In genomic region chr3:190036631-190037030, GRCh38 we compare ENCODE assay signal across 20 cellular contexts.
DNase-seq lines count a peak whose midpoint lies in the region; ATAC-seq and TF ChIP-seq lines count a peak whose summit lies in the region.
"Had no signal": no experiment of that assay in that cellular context is flagged by ENCODE, and none has a peak within 500 bp of the region (broad histone marks: within the 10 kb centered on the region; RNA-seq: fewer than 3 reads in every experiment).

No MANE protein-coding gene starts in this region.

- H4K91ac ChIP-seq in H9 (ENCODE audit: insufficient read length, low read depth, low read length): no peak overlapping the region

- no peak overlapping the region for H3K18ac ChIP-seq in H9 (ENCODE audit: insufficient read length, low read depth, low read length)

- H2BK12ac ChIP-seq in H9 (ENCODE audit: insufficient read length, low read depth, low read length): no peak overlapping the region

- DNase-seq in H9 (no peak), WTC11 (ENCODE audit: low spot score) (no peak), fibroblast of gingiva (ENCODE audit: low read depth) (peak; percentile 80), non-pigmented ciliary epithelial cell (ENCODE audit: low read depth) (peak; percentile 68), natural killer cell (no peak), putamen (ENCODE audit: low spot score) (no peak), NK-92 (lab: John Stamatoyannopoulos, UW; ENCODE audit: unreplicated experiment) (no peak)
- DNase-seq: activated CD4-positive, alpha-beta T cell treated with anti-CD3 and anti-CD28 coated beads for 36 hours; anterior cingulate cortex; CD4-positive, alpha-beta T cell; cortex of kidney; glutamatergic neuron; NCI-H1048; NCI-H748 treated with DMSO at 0.1 percent for 48 hours; pancreas had no signal

- peaks cover 8% of the 10 kb centered on the region; the same call in 1 of the 2 replicates for H3K4me1 ChIP-seq in H9 (ENCODE audit: insufficient read depth, low read length)
- H3K4me1 ChIP-seq: pancreas had no signal

- no peaks in the 10 kb centered on the region for H3K27me3 ChIP-seq in H9 (ENCODE audit: insufficient read depth, low read length)
- H3K27me3 ChIP-seq: pancreas, vagina had no signal

- H2BK5ac ChIP-seq in H9 (ENCODE audit: insufficient read length, low read length): no peak overlapping the region

- H3K56ac ChIP-seq in H9 (ENCODE audit: insufficient read length, low read depth, low read length): no peak overlapping the region

- no peak overlapping the region for H3K23ac ChIP-seq in H9 (ENCODE audit: insufficient read length, low read depth, low read length)

- H3T11ph ChIP-seq in H9 (ENCODE audit: low read length): no peak overlapping the region

- H3K79me1 ChIP-seq in H9 (ENCODE audit: insufficient read depth, low read depth, low read length, poor library complexity, severe bottlenecking): no peaks in the 10 kb centered on the region

- peak overlapping the region in 2 of 3 experiments; percentile 27 to 90; a peak in 4 of 7 replicates for H3K27ac Mint-ChIP-seq in H9
- peak overlapping the region; percentile 86; the same call in 1 of the 2 replicates for H3K27ac Mint-ChIP-seq in WTC11
- no peak overlapping the region for H3K27ac Mint-ChIP-seq in natural killer cell
- H3K27ac Mint-ChIP-seq: activated CD4-positive, alpha-beta T cell treated with anti-CD3 and anti-CD28 coated beads for 36 hours; activated T-helper 2 cell treated with anti-CD3 and anti-CD28 coated beads, Interferon-gamma antibody, Interleukin-2, Interleukin-4, amounts not matched to agents 10 μg/mL and 5 μg/mL and 100 μg/mL, durations not matched to agents 14 hours and 24 hours and 36 hours; CD4-positive, alpha-beta T cell had no signal

- H3K4me2 ChIP-seq in H9 (ENCODE audit: insufficient read depth, insufficient read length, low read length): no peak overlapping the region

- H3K9ac ChIP-seq in H9 (ENCODE audit: extremely low read depth, insufficient read length, low read length): no peak overlapping the region

- no peak overlapping the region for H2AFZ ChIP-seq in H9 (ENCODE audit: low read length)

- H3K36me3 Mint-ChIP-seq in H9 (ENCODE audit: insufficient read depth in 1 of 3, low read depth in 3 of 3): peaks cover 0 to 4% (median 3%) of the 10 kb centered on the region in 3 experiments; a peak in 3 of 7 replicates
- H3K36me3 Mint-ChIP-seq in WTC11: no peaks in the 10 kb centered on the region
- no peaks in the 10 kb centered on the region for H3K36me3 Mint-ChIP-seq in natural killer cell

- no peak overlapping the region for H3K4me3 Mint-ChIP-seq in H9
- H3K4me3 Mint-ChIP-seq in WTC11: no peak overlapping the region
- no peak overlapping the region for H3K4me3 Mint-ChIP-seq in natural killer cell
- H3K4me3 Mint-ChIP-seq: activated CD4-positive, alpha-beta T cell treated with anti-CD3 and anti-CD28 coated beads for 36 hours; CD4-positive, alpha-beta T cell had no signal

- H2BK15ac ChIP-seq in H9 (ENCODE audit: low read depth, low read length): no peak overlapping the region

- no peaks in the 10 kb centered on the region for H3K23me2 ChIP-seq in H9 (ENCODE audit: insufficient read length, low read depth, low read length, poor library complexity, severe bottlenecking)

- H3K4me1 Mint-ChIP-seq in H9 (peaks cover 68 to 69% of the 10 kb centered on the region in 2 experiments), WTC11 (peaks cover 78% of the 10 kb centered on the region), natural killer cell (no peaks in the 10 kb centered on the region)
- H3K4me1 Mint-ChIP-seq: activated CD4-positive, alpha-beta T cell treated with anti-CD3 and anti-CD28 coated beads for 36 hours had no signal

- intact Hi-C loops in natural killer cell (cut with micrococcal nuclease): no loop called here

- H3K4ac ChIP-seq in H9 (ENCODE audit: low read depth, low read length): no peak overlapping the region

- POLR2A ChIA-PET in WTC11 (lab: Charles Lee): no interaction called here

- TF ChIP-seq CTCF in H9 (conservative IDR thresholded peaks at IDR 0.05) (no peak), WTC11 (IDR thresholded peaks at IDR 0.05) (no peak), natural killer cell (IDR thresholded peaks at IDR 0.05) (no peak)

- CTCF ChIA-PET in WTC11 (lab: Charles Lee): no interaction called here

- no peak overlapping the region for H3K14ac ChIP-seq in H9 (ENCODE audit: insufficient read depth, low read length)

- no peak overlapping the region for H3K27ac ChIP-seq in H9 (ENCODE audit: insufficient read length, low read depth, low read length)
- H3K27ac ChIP-seq: pancreas, vagina had no signal

- H4K20me1 ChIP-seq in H9 (ENCODE audit: control insufficient read depth, insufficient read depth, insufficient read length): no peaks in the 10 kb centered on the region

- H2AK5ac ChIP-seq in H9 (ENCODE audit: insufficient read length, low read length): no peak overlapping the region

- ATAC-seq in WTC11: no peak
- no peak for ATAC-seq in GM18873 (IDR thresholded peaks at IDR 0.05; ENCODE audit: low FRiP score, unreplicated experiment)
- no peak for ATAC-seq in natural killer cell
- ATAC-seq: activated CD4-positive, alpha-beta T cell treated with anti-CD3 and anti-CD28 coated beads for 36 hours; K562; pancreas had no signal

- no CpG with 5 or more reads among the region's 2 CpGs for WGBS in H9 (ENCODE audit: extremely low coverage, insufficient read length, low lambda C conversion rate)

- no peaks in the 10 kb centered on the region for H3K79me2 ChIP-seq in H9 (ENCODE audit: insufficient read depth, low read length)

- H2BK20ac ChIP-seq in H9 (ENCODE audit: low read depth, low read length, poor library complexity, severe bottlenecking): no peak overlapping the region

- H3K27me3 Mint-ChIP-seq in H9 (ENCODE audit: low read depth): no peaks in the 10 kb centered on the region
- no peaks in the 10 kb centered on the region for H3K27me3 Mint-ChIP-seq in WTC11 (ENCODE audit: low read depth)
- H3K27me3 Mint-ChIP-seq in natural killer cell (ENCODE audit: low read depth in 2 of 2): no peaks in the 10 kb centered on the region

- H4K5ac ChIP-seq in H9 (ENCODE audit: insufficient read length, low read depth, low read length): no peak overlapping the region

- H4K8ac ChIP-seq in H9 (replicated peaks; ENCODE audit: insufficient read length, low read depth, low read length): no peak overlapping the region

- no peak overlapping the region for H2BK120ac ChIP-seq in H9 (ENCODE audit: low read depth, low read length, poor library complexity, severe bottlenecking)

- H3K9me3 Mint-ChIP-seq in H9 (no peaks in the 10 kb centered on the region; a peak in 1 of 5 replicates), WTC11 (peaks cover 4% of the 10 kb centered on the region; the same call in 1 of the 2 replicates), natural killer cell (peaks cover 0 to 2% of the 10 kb centered on the region in 2 donors)
- H3K9me3 Mint-ChIP-seq: activated T-helper 2 cell treated with anti-CD3 and anti-CD28 coated beads, Interferon-gamma antibody, Interleukin-2, Interleukin-4, amounts not matched to agents 10 μg/mL and 5 μg/mL and 100 μg/mL, durations not matched to agents 14 hours and 24 hours and 36 hours; CD4-positive, alpha-beta T cell had no signal

- H3K9me3 ChIP-seq in H9 (ENCODE audit: control insufficient read depth, low read depth, low read length): no peaks in the 10 kb centered on the region
- H3K9me3 ChIP-seq: HAP-1, pancreas, vagina had no signal

TF ChIP-seq in WTC11, 78 proteins besides CTCF, POLR2A, EP300 and RAD21 (continues in another document):
- TF ChIP-seq, protein P1, sequence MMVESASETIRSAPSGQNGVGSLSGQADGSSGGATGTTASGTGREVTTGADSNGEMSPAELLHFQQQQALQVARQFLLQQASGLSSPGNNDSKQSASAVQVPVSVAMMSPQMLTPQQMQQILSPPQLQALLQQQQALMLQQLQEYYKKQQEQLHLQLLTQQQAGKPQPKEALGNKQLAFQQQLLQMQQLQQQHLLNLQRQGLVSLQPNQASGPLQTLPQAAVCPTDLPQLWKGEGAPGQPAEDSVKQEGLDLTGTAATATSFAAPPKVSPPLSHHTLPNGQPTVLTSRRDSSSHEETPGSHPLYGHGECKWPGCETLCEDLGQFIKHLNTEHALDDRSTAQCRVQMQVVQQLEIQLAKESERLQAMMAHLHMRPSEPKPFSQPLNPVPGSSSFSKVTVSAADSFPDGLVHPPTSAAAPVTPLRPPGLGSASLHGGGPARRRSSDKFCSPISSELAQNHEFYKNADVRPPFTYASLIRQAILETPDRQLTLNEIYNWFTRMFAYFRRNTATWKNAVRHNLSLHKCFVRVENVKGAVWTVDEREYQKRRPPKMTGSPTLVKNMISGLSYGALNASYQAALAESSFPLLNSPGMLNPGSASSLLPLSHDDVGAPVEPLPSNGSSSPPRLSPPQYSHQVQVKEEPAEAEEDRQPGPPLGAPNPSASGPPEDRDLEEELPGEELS (CRISPR knock-in tag; IDR thresholded peaks at IDR 0.05): no peak
- TF ChIP-seq, protein P2, sequence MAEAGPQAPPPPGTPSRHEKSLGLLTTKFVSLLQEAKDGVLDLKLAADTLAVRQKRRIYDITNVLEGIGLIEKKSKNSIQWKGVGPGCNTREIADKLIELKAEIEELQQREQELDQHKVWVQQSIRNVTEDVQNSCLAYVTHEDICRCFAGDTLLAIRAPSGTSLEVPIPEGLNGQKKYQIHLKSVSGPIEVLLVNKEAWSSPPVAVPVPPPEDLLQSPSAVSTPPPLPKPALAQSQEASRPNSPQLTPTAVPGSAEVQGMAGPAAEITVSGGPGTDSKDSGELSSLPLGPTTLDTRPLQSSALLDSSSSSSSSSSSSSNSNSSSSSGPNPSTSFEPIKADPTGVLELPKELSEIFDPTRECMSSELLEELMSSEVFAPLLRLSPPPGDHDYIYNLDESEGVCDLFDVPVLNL (CRISPR knock-in tag; IDR thresholded peaks at IDR 0.05; ENCODE audit: borderline replicate concordance, low read depth): no peak
- TF ChIP-seq CDX4 (CRISPR knock-in tag; IDR thresholded peaks at IDR 0.05; ENCODE audit: borderline replicate concordance): no peak

Comparison
In these comparisons a context has a peak if more than half of its experiments do, and no peak if none do; other contexts are left out.
1. DNase-seq: peak in fibroblast of gingiva (single experiment) and non-pigmented ciliary epithelial cell (single experiment); none in H9 (single experiment), WTC11 (single experiment), natural killer cell (single experiment), putamen (single experiment) and NK-92 (single experiment).
2. H3K27ac Mint-ChIP-seq: peak in H9 (2 of 3) and WTC11 (single experiment); none in natural killer cell (0 of 2).